In the genomic region with DNA sequence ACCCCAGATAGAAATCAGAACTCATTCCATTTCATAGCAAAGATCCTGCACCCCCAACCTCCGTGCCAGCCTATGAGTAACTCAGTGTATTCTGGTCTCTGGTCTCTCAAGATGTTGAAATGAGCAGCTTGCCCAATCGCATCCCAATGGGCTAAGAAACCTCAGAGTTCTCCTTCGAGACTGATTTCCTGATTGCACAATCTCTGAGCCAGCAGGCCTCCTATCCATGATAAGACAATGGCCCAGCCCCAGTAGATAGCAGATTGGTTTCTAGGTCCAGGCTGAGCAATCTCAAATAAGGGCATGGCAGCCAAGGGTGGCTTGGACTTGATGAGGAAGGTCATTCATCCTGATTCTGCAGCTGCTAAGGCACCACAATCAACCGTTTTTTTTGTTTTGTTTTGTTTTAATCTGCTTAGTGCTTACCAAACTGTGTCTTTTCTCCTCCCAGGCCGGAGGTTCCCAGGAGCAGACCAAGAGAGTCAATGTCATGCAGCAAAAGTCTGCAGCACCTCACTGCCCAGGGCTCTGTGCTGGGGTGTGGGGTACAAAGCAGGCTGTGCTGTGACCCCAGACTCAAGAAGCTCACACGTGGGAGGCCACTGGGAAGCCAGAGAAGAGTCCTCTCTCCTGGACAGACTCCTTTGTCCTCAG, we compare ENCODE assay signal across 1 cellular context.
TF ChIP-seq lines count a peak whose summit lies in the region.

No MANE protein-coding gene starts in this region.

TF ChIP-seq in K562, 482 proteins besides CTCF, POLR2A, EP300 and RAD21 (continued from another document):
- TF ChIP-seq, protein P1, sequence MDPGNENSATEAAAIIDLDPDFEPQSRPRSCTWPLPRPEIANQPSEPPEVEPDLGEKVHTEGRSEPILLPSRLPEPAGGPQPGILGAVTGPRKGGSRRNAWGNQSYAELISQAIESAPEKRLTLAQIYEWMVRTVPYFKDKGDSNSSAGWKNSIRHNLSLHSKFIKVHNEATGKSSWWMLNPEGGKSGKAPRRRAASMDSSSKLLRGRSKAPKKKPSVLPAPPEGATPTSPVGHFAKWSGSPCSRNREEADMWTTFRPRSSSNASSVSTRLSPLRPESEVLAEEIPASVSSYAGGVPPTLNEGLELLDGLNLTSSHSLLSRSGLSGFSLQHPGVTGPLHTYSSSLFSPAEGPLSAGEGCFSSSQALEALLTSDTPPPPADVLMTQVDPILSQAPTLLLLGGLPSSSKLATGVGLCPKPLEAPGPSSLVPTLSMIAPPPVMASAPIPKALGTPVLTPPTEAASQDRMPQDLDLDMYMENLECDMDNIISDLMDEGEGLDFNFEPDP (CRISPR knock-in tag; IDR thresholded peaks at IDR 0.05), result no peak
- TF ChIP-seq TRIM24 (IDR thresholded peaks at IDR 0.05) (peak; percentile 52 to 64; a peak in 2 of 4 replicates), ETV1 (tag; conservative IDR thresholded peaks at IDR 0.05; ENCODE audit: low read depth) (peak; percentile 24; the same call in 1 of the 2 replicates), TCFL5 (CRISPR knock-in tag; conservative IDR thresholded peaks at IDR 0.05) (no peak), DPF2 (IDR thresholded peaks at IDR 0.05) (peak; percentile 23; the same call in 1 of the 2 replicates), NUFIP1 (IDR thresholded peaks at IDR 0.05; ENCODE audit: partially characterized antibody) (no peak), NCOR1 (IDR thresholded peaks at IDR 0.05) (peak; percentile 26; the same call in 1 of the 2 replicates), TAL1 (IDR thresholded peaks at IDR 0.05) (peak; percentile 63), TCF3 (CRISPR knock-in tag; IDR thresholded peaks at IDR 0.05) (peak; percentile 58; the same call in 1 of the 2 replicates), RBM14 (IDR thresholded peaks at IDR 0.05; ENCODE audit: borderline replicate concordance, insufficient read depth, low read depth, low read length) (no peak), HDAC2 (IDR thresholded peaks at IDR 0.05) (0 out of 2 replicates have a peak, but pooled peaks have one; percentile 36), ZNF354B (CRISPR knock-in tag; IDR thresholded peaks at IDR 0.05) (no peak), SMAD4 (CRISPR knock-in tag; conservative IDR thresholded peaks at IDR 0.05) (peak; percentile 22; the same call in 1 of the 2 replicates)
- TF ChIP-seq, protein P2, sequence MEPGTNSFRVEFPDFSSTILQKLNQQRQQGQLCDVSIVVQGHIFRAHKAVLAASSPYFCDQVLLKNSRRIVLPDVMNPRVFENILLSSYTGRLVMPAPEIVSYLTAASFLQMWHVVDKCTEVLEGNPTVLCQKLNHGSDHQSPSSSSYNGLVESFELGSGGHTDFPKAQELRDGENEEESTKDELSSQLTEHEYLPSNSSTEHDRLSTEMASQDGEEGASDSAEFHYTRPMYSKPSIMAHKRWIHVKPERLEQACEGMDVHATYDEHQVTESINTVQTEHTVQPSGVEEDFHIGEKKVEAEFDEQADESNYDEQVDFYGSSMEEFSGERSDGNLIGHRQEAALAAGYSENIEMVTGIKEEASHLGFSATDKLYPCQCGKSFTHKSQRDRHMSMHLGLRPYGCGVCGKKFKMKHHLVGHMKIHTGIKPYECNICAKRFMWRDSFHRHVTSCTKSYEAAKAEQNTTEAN (CRISPR knock-in tag; IDR thresholded peaks at IDR 0.05), result no peak
- TF ChIP-seq, protein P3, sequence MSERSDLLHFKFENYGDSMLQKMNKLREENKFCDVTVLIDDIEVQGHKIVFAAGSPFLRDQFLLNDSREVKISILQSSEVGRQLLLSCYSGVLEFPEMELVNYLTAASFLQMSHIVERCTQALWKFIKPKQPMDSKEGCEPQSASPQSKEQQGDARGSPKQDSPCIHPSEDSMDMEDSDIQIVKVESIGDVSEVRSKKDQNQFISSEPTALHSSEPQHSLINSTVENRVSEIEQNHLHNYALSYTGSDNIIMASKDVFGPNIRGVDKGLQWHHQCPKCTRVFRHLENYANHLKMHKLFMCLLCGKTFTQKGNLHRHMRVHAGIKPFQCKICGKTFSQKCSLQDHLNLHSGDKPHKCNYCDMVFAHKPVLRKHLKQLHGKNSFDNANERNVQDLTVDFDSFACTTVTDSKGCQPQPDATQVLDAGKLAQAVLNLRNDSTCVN (CRISPR knock-in tag; IDR thresholded peaks at IDR 0.05), result no peak
